In the genomic region with DNA sequence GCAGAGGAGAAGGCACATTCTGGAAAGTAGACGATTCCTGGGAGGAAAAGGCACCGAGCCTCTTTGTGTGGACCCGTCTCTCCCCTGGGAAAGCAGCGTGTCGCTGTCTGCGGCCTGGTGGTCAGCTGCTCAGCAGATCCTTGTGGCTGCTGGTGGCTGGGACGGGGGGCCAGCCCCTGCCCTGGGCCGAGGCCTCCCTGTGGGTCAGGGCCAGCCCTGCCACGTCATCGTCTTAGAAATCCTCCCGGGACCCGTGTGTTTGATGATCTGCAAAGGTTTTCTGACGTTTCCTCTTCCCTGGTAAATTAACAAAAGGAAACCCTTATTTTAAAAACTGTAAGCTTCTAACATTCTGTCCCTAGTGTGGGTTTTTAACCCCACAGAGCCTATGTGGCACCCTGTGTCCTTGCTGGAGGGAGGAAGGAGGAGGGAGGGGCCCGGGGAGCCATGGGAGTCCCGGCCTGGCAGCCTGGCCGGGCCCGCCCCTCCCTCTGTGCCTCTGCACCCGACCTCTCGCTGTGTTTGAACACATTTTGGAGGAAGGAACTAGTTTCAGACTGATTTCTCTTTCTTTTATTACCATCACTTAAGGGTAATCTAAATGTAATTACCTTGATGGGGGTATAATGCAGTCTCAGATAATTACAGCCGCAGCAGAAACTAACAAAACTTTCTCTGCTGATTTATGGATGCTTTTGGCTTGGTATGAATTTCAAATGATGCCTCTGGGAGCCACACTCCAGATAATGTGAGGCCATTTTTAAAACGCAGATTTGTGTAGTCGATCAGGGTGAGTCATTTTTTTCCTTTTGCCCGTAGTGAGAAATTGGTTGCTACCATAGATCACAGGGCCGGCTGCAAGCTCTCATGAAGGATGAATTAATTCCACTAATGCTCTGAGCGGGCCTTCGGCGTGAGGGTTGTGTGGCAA, we compare ENCODE assay signal across 1 cellular context.
TF ChIP-seq lines count a peak whose summit lies in the region.

No MANE protein-coding gene starts in this region.

TF ChIP-seq in HEK293, 187 proteins besides CTCF, POLR2A, EP300 and RAD21 (continued from another document and continues in another):
- TF ChIP-seq ZNF704 (tag by site-specific recombination; IDR thresholded peaks at IDR 0.05) (no peak), GLIS2 (tag by site-specific recombination; IDR thresholded peaks at IDR 0.05) (peak; percentile 38; the same call in 1 of the 2 replicates), KLF7 (tag by site-specific recombination; IDR thresholded peaks at IDR 0.05; ENCODE audit: borderline replicate concordance) (no peak), ZNF10 (tag by site-specific recombination; IDR thresholded peaks at IDR 0.05) (no peak), FEZF1 (tag by site-specific recombination; IDR thresholded peaks at IDR 0.05) (peak; percentile 96), ZNF18 (tag by site-specific recombination; IDR thresholded peaks at IDR 0.05) (peak; percentile 78), ZNF48 (tag by site-specific recombination; IDR thresholded peaks at IDR 0.05) (no peak), ZBTB7A (tag by site-specific recombination; IDR thresholded peaks at IDR 0.05; ENCODE audit: low read depth) (no peak), ZNF560 (tag by site-specific recombination; IDR thresholded peaks at IDR 0.05; ENCODE audit: borderline replicate concordance) (no peak), KLF1 (tag by site-specific recombination; IDR thresholded peaks at IDR 0.05) (peak; percentile 67), GLIS1 (tag by site-specific recombination; IDR thresholded peaks at IDR 0.05) (peak; percentile 97), ZNF747 (tag by site-specific recombination; IDR thresholded peaks at IDR 0.05) (no peak), OSR2 (tag by site-specific recombination; IDR thresholded peaks at IDR 0.05) (peak; percentile 99), ZNF16 (tag by site-specific recombination; IDR thresholded peaks at IDR 0.05; ENCODE audit: low read depth) (no peak), MZF1 (tag by site-specific recombination; IDR thresholded peaks at IDR 0.05; ENCODE audit: borderline replicate concordance) (no peak), PRDM6 (tag by site-specific recombination; IDR thresholded peaks at IDR 0.05) (peak; percentile 100), ZFHX2 (tag by site-specific recombination; conservative IDR thresholded peaks at IDR 0.05) (no peak), ZBTB8A (tag by site-specific recombination; IDR thresholded peaks at IDR 0.05) (peak; percentile 66), ZBTB26 (tag by site-specific recombination; optimal IDR thresholded peaks at IDR 0.05) (no peak), ZNF366 (tag by site-specific recombination; conservative IDR thresholded peaks at IDR 0.05) (peak; percentile 77), ELK4 (IDR thresholded peaks at IDR 0.05; ENCODE audit: borderline replicate concordance, low read depth, low read length) (no peak), ZNF792 (tag by site-specific recombination; IDR thresholded peaks at IDR 0.05) (no peak), ZNF596 (tag by site-specific recombination; IDR thresholded peaks at IDR 0.05) (0 out of 2 replicates have a peak, but pooled peaks have one; percentile 45), ZNF223 (tag by site-specific recombination; IDR thresholded peaks at IDR 0.05) (no peak), ZNF626 (tag by site-specific recombination; IDR thresholded peaks at IDR 0.05) (no peak), ZNF354C (tag by site-specific recombination; IDR thresholded peaks at IDR 0.05; ENCODE audit: borderline replicate concordance, low read depth) (no peak), SETDB1 (IDR thresholded peaks at IDR 0.05; ENCODE audit: insufficient read length, low read length) (no peak), TCF7L2 (IDR thresholded peaks at IDR 0.05; ENCODE audit: borderline replicate concordance, low read depth, low read length) (peak; percentile 86), ZNF544 (tag by site-specific recombination; IDR thresholded peaks at IDR 0.05) (no peak), BCL11A (tag by site-specific recombination; IDR thresholded peaks at IDR 0.05; ENCODE audit: low read depth) (peak; percentile 90), SALL2 (tag by site-specific recombination; IDR thresholded peaks at IDR 0.05; ENCODE audit: borderline replicate concordance) (no peak), ZNF184 (tag by site-specific recombination; IDR thresholded peaks at IDR 0.05) (peak; percentile 14; the same call in 1 of the 2 replicates), ZNF302 (tag by site-specific recombination; IDR thresholded peaks at IDR 0.05; ENCODE audit: low read depth) (no peak), EGR2 (tag by site-specific recombination; IDR thresholded peaks at IDR 0.05; ENCODE audit: low read depth) (no peak), ZNF274 (IDR thresholded peaks at IDR 0.05; ENCODE audit: low read length) (no peak), ZNF274 (tag by site-specific recombination; IDR thresholded peaks at IDR 0.05; ENCODE audit: borderline replicate concordance) (no peak), MYNN (tag by site-specific recombination; IDR thresholded peaks at IDR 0.05; ENCODE audit: borderline replicate concordance) (no peak), ZFP3 (tag by site-specific recombination; IDR thresholded peaks at IDR 0.05; ENCODE audit: low read depth) (no peak), ZNF623 (tag by site-specific recombination; IDR thresholded peaks at IDR 0.05) (no peak), YY2 (tag by site-specific recombination; IDR thresholded peaks at IDR 0.05) (no peak), ZNF19 (tag by site-specific recombination; IDR thresholded peaks at IDR 0.05; ENCODE audit: low read depth) (no peak), SCRT2 (tag by site-specific recombination; IDR thresholded peaks at IDR 0.05) (no peak), ZNF76 (tag by site-specific recombination; IDR thresholded peaks at IDR 0.05; ENCODE audit: borderline replicate concordance, low read depth) (peak; percentile 65; the same call in 1 of the 2 replicates), ZNF624 (tag by site-specific recombination; IDR thresholded peaks at IDR 0.05) (no peak), ZNF391 (tag by site-specific recombination; IDR thresholded peaks at IDR 0.05; ENCODE audit: borderline replicate concordance, low read depth) (peak; percentile 74; the same call in 1 of the 2 replicates), ZNF571 (tag by site-specific recombination; IDR thresholded peaks at IDR 0.05) (no peak), ZNF350 (tag by site-specific recombination; IDR thresholded peaks at IDR 0.05) (no peak), ZNF416 (tag by site-specific recombination; IDR thresholded peaks at IDR 0.05) (no peak), ZNF830 (tag by site-specific recombination; IDR thresholded peaks at IDR 0.05; ENCODE audit: low read depth) (no peak), OVOL3 (tag by site-specific recombination; IDR thresholded peaks at IDR 0.05) (peak; percentile 63; the same call in 1 of the 2 replicates), ZNF768 (tag by site-specific recombination; IDR thresholded peaks at IDR 0.05) (no peak), ZNF585B (tag by site-specific recombination; IDR thresholded peaks at IDR 0.05) (no peak), ZNF214 (tag by site-specific recombination; IDR thresholded peaks at IDR 0.05; ENCODE audit: borderline replicate concordance) (no peak), ZNF311 (tag by site-specific recombination; IDR thresholded peaks at IDR 0.05; ENCODE audit: borderline replicate concordance) (no peak)
- TF ChIP-seq, protein P1, sequence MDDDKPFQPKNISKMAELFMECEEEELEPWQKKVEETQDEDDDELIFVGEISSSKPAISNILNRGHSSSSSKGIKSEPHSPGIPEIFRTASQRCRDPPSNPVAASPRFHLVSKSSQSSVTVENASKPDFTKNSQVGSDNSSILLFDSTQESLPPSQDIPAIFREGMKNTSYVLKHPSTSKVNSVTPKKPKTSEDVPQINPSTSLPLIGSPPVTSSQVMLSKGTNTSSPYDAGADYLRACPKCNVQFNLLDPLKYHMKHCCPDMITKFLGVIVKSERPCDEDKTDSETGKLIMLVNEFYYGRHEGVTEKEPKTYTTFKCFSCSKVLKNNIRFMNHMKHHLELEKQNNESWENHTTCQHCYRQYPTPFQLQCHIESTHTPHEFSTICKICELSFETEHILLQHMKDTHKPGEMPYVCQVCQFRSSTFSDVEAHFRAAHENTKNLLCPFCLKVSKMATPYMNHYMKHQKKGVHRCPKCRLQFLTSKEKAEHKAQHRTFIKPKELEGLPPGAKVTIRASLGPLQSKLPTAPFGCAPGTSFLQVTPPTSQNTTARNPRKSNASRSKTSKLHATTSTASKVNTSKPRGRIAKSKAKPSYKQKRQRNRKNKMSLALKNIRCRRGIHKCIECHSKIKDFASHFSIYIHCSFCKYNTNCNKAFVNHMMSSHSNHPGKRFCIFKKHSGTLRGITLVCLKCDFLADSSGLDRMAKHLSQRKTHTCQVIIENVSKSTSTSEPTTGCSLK (tag by site-specific recombination; IDR thresholded peaks at IDR 0.05): no peak
